In genomic region chr10:46022978-46023702, GRCh38 we compare ENCODE assay signal across 1 cellular context.
TF ChIP-seq lines count a peak whose summit lies in the region.

No MANE protein-coding gene starts in this region.

TF ChIP-seq in HepG2, 621 proteins besides CTCF, POLR2A, EP300 and RAD21 (continued from another document and continues in another):
- TF ChIP-seq BATF2 (CRISPR knock-in tag; IDR thresholded peaks at IDR 0.05) (no peak; the same call in 1 of the 2 replicates), ZNF20 (CRISPR knock-in tag; IDR thresholded peaks at IDR 0.05) (no peak), ZNF136 (CRISPR knock-in tag; IDR thresholded peaks at IDR 0.05; ENCODE audit: low read depth) (peak; percentile 93; the same call in 1 of the 2 replicates), ZBTB26 (CRISPR knock-in tag; IDR thresholded peaks at IDR 0.05; ENCODE audit: borderline replicate concordance) (peak; percentile 85), SRY (CRISPR knock-in tag; IDR thresholded peaks at IDR 0.05) (peak; percentile 93; the same call in 1 of the 2 replicates), JUNB (CRISPR knock-in tag; IDR thresholded peaks at IDR 0.05; ENCODE audit: borderline replicate concordance) (no peak), SMAD9 (CRISPR knock-in tag; IDR thresholded peaks at IDR 0.05) (0 out of 2 replicates have a peak, but pooled peaks have one; percentile 58), ZBTB40 (IDR thresholded peaks at IDR 0.05) (no peak), ZBTB40 (CRISPR knock-in tag; IDR thresholded peaks at IDR 0.05) (peak; percentile 83), ZNF343 (CRISPR knock-in tag; IDR thresholded peaks at IDR 0.05) (peak; percentile 69; the same call in 1 of the 2 replicates), BRCA1 (CRISPR knock-in tag; IDR thresholded peaks at IDR 0.05) (peak; percentile 73; the same call in 1 of the 2 replicates), ZNF609 (CRISPR knock-in tag; IDR thresholded peaks at IDR 0.05; ENCODE audit: borderline replicate concordance) (peak; percentile 75; the same call in 1 of the 2 replicates), ZNF142 (CRISPR knock-in tag; IDR thresholded peaks at IDR 0.05) (peak; percentile 74), ZMYM3 (CRISPR knock-in tag; IDR thresholded peaks at IDR 0.05) (peak; percentile 84), FOSL2 (CRISPR knock-in tag; IDR thresholded peaks at IDR 0.05) (peak; percentile 72), ZNF292 (CRISPR knock-in tag; IDR thresholded peaks at IDR 0.05; ENCODE audit: borderline replicate concordance, low read depth) (peak; percentile 81), ZNF878 (CRISPR knock-in tag; IDR thresholded peaks at IDR 0.05) (0 out of 2 replicates have a peak, but pooled peaks have one; percentile 10), ZNF605 (CRISPR knock-in tag; IDR thresholded peaks at IDR 0.05) (peak; percentile 45; the same call in 1 of the 2 replicates), DMAP1 (CRISPR knock-in tag; IDR thresholded peaks at IDR 0.05) (0 out of 2 replicates have a peak, but pooled peaks have one; percentile 50), SIN3A (IDR thresholded peaks at IDR 0.05; ENCODE audit: borderline replicate concordance, low read depth, low read length) (peak; percentile 96), ZMYM4 (CRISPR knock-in tag; IDR thresholded peaks at IDR 0.05) (peak; percentile 90), ZNF205 (CRISPR knock-in tag; IDR thresholded peaks at IDR 0.05) (peak; percentile 89), MIER2 (CRISPR knock-in tag; IDR thresholded peaks at IDR 0.05) (peak; percentile 50; the same call in 1 of the 2 replicates)
